14 cellular contexts compared by ENCODE assay signal in the genomic region with DNA sequence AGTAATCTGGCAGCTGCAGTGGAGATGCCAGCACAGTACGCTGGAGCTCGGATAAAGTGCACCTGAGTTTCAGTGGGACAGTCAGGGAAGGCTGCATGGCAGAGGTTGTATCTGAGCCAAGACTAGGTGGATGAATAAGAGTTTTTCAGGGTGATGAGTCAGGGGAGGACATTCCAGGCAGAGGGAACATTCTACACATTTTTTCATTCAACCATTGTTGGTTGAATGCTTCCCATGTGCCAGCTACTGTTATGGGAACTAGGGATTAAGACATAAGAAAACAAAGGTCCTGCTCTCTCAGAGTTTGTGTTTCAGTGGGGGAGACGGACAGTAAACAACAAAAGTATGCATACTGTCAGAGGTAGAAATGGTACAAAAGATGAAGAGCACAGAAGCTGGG. TPM values are rescaled to one million over a fixed set of nuclear protein-coding genes. Genes with fewer than 3 reads are reported as not detected.
DNase-seq lines count a peak whose midpoint lies in the region; ATAC-seq, FAIRE-seq and TF ChIP-seq lines count a peak whose summit lies in the region.
"Had no signal": no experiment of that assay in that cellular context is flagged by ENCODE, and none has a peak within 500 bp of the region (broad histone marks: within the 10 kb centered on the region; RNA-seq: fewer than 3 reads in every experiment).

No MANE protein-coding gene starts in this region.

- H3K27ac ChIP-seq in astrocyte (ENCODE audit: low read depth, low read length) (peak overlapping the region; percentile 99), hepatocyte (no peak overlapping the region)

- no peaks in the 10 kb centered on the region for H3K27me3 ChIP-seq in astrocyte (ENCODE audit: insufficient read depth, low read length)
- no peaks in the 10 kb centered on the region for H3K27me3 ChIP-seq in hepatocyte

- FAIRE-seq in astrocyte (lab: Jason Lieb, UNC): no peak
- FAIRE-seq: islet of Langerhans, small intestine had no signal

- H3K4me1 ChIP-seq in astrocyte (ENCODE audit: insufficient read depth, low read length): peaks cover 64% of the 10 kb centered on the region
- H3K4me1 ChIP-seq in hepatocyte (ENCODE audit: insufficient read depth): peaks cover 19% of the 10 kb centered on the region

- H4K20me1 ChIP-seq in astrocyte (ENCODE audit: insufficient read depth, low read length) (no peaks in the 10 kb centered on the region), hepatocyte (ENCODE audit: insufficient read depth, poor library complexity, severe bottlenecking) (peaks cover 18% of the 10 kb centered on the region)

- H3K9me2 ChIP-seq in hepatocyte (replicated peaks; ENCODE audit: insufficient read depth): no peaks in the 10 kb centered on the region

- H3K27ac Mint-ChIP-seq in astrocyte (ENCODE audit: unreplicated experiment) (peak overlapping the region; percentile 98), glutamatergic neuron (ENCODE audit: unreplicated experiment) (peak overlapping the region; percentile 3)
- H3K27ac Mint-ChIP-seq: activated CD8-positive, alpha-beta T cell treated with anti-CD3 and anti-CD28 coated beads, Interleukin-2, amount 10 ng/mL, durations not matched to agents 7 days and 5 days; stimulated activated memory B cell treated with anti-CD40 and anti-IgM and Interleukin-4, amounts not matched to agents 10 μg/mL and 1 μg/mL and 100 μg/mL, for 72 hours had no signal

- no peak overlapping the region for H3K4me3 ChIP-seq in astrocyte (ENCODE audit: insufficient read depth, low read depth, low read length)
- H3K4me3 ChIP-seq in hepatocyte: no peak overlapping the region

- H3K36me3 Mint-ChIP-seq in astrocyte (ENCODE audit: low read depth, unreplicated experiment) (peaks cover 11% of the 10 kb centered on the region), glutamatergic neuron (ENCODE audit: unreplicated experiment) (no peaks in the 10 kb centered on the region)

- no peaks in the 10 kb centered on the region for H3K27me3 Mint-ChIP-seq in astrocyte (ENCODE audit: low read depth, unreplicated experiment)
- H3K27me3 Mint-ChIP-seq in glutamatergic neuron (ENCODE audit: unreplicated experiment): no peaks in the 10 kb centered on the region
- H3K27me3 Mint-ChIP-seq: stimulated activated memory B cell treated with anti-CD40 and anti-IgM and Interleukin-4, amounts not matched to agents 10 μg/mL and 1 μg/mL and 100 μg/mL, for 72 hours had no signal

- H3K9ac ChIP-seq in astrocyte (ENCODE audit: low read length): peak overlapping the region; percentile 68

- DNase-seq in A172 (ENCODE audit: low spot score) (peak; percentile 94), HS-27A (ENCODE audit: low read depth) (peak; percentile 89), astrocyte (ENCODE audit: low read depth) (peak; percentile 82), glutamatergic neuron (no peak), hepatocyte (ENCODE audit: low spot score) (no peak)
- DNase-seq: activated CD8-positive, alpha-beta T cell treated with anti-CD3 and anti-CD28 coated beads, Interleukin-2, amount 10 ng/mL, durations not matched to agents 7 days and 5 days; central memory CD4-positive, alpha-beta T cell; NCI-H1436; small intestine had no signal

- 88% methylated on average over 3 of the region's 3 CpGs for WGBS in hepatocyte (ENCODE audit: low lambda C conversion rate, missing lambda C conversion rate)

- H3K79me2 ChIP-seq in astrocyte (ENCODE audit: insufficient read depth, low read length) (peaks cover 52% of the 10 kb centered on the region), hepatocyte (peaks cover 51% of the 10 kb centered on the region)

- no peaks in the 10 kb centered on the region for H3K9me3 Mint-ChIP-seq in astrocyte (ENCODE audit: unreplicated experiment)
- no peaks in the 10 kb centered on the region for H3K9me3 Mint-ChIP-seq in glutamatergic neuron (ENCODE audit: unreplicated experiment)
- H3K9me3 Mint-ChIP-seq: stimulated activated memory B cell treated with anti-CD40 and anti-IgM and Interleukin-4, amounts not matched to agents 10 μg/mL and 1 μg/mL and 100 μg/mL, for 72 hours had no signal

- TF ChIP-seq CTCF in astrocyte (IDR thresholded peaks at IDR 0.05; ENCODE audit: insufficient read depth, low read depth, low read length) (no peak), glutamatergic neuron (IDR thresholded peaks at IDR 0.05; ENCODE audit: partially characterized antibody, unreplicated experiment) (no peak), hepatocyte (IDR thresholded peaks at IDR 0.05; ENCODE audit: poor library complexity) (no peak)

- H2AFZ ChIP-seq in astrocyte (ENCODE audit: low read depth, low read length) (no peak overlapping the region), hepatocyte (no peak overlapping the region)

- H3K4me3 Mint-ChIP-seq in astrocyte (ENCODE audit: unreplicated experiment) (peak overlapping the region; percentile 14), glutamatergic neuron (ENCODE audit: unreplicated experiment) (no peak overlapping the region)
- H3K4me3 Mint-ChIP-seq: activated CD8-positive, alpha-beta T cell treated with anti-CD3 and anti-CD28 coated beads, Interleukin-2, amount 10 ng/mL, durations not matched to agents 7 days and 5 days; stimulated activated memory B cell treated with anti-CD40 and anti-IgM and Interleukin-4, amounts not matched to agents 10 μg/mL and 1 μg/mL and 100 μg/mL, for 72 hours had no signal

- H3K4me1 Mint-ChIP-seq in astrocyte (ENCODE audit: low read depth, unreplicated experiment) (peaks cover 42% of the 10 kb centered on the region), glutamatergic neuron (ENCODE audit: low read depth, unreplicated experiment) (peaks cover 3% of the 10 kb centered on the region)

- no peaks in the 10 kb centered on the region for H3K9me3 ChIP-seq in astrocyte (ENCODE audit: insufficient read depth, low read depth, low read length)
- H3K9me3 ChIP-seq in hepatocyte (ENCODE audit: low read depth): no peaks in the 10 kb centered on the region

- H3K36me3 ChIP-seq in astrocyte (ENCODE audit: insufficient read depth, low read length) (peaks cover 18% of the 10 kb centered on the region), hepatocyte (replicated peaks; ENCODE audit: insufficient read depth, low read depth) (no peaks in the 10 kb centered on the region)

- ATAC-seq in GM18498 (IDR thresholded peaks at IDR 0.05; ENCODE audit: unreplicated experiment) (no peak), HG02884 (IDR thresholded peaks at IDR 0.05; ENCODE audit: unreplicated experiment) (no peak), GM19023 (IDR thresholded peaks at IDR 0.05; ENCODE audit: unreplicated experiment) (no peak)
- ATAC-seq: activated CD8-positive, alpha-beta T cell treated with anti-CD3 and anti-CD28 coated beads, Interleukin-2, amount 10 ng/mL, durations not matched to agents 7 days and 5 days; stimulated activated memory B cell treated with anti-CD40 and anti-IgM and Interleukin-4, amounts not matched to agents 10 μg/mL and 1 μg/mL and 100 μg/mL, for 72 hours had no signal

- H3K4me2 ChIP-seq in astrocyte (ENCODE audit: low read length) (peak overlapping the region; percentile 72), hepatocyte (no peak overlapping the region)

RNA-seq across cellular contexts. Expression of a gene that starts 5.2 kb away (rescaled TPM):
- 3.0 and 3.1 TPM in 2 replicates for total RNA-seq in A172 (2014; rRNA removed; shearing (Covaris generic))
- total RNA-seq in astrocyte (6.8 and 8.9 TPM in 2 replicates), glutamatergic neuron (ENCODE audit: unreplicated experiment) (6.8 TPM), hepatocyte (6.1 and 6.4 TPM in 2 replicates)
- polyA plus RNA-seq in hepatocyte: 1.3 and 4.1 TPM in 2 replicates

RNA-seq across cellular contexts. Expression of a gene that starts 5.2 kb away (rescaled TPM):
- total RNA-seq in A172 (2014; rRNA removed; shearing (Covaris generic)): 62.6 and 64.1 TPM in 2 replicates
- total RNA-seq in astrocyte (99.4 and 102 TPM in 2 replicates), glutamatergic neuron (ENCODE audit: unreplicated experiment) (56.0 TPM), hepatocyte (91.6 and 97.0 TPM in 2 replicates)
- polyA plus RNA-seq in hepatocyte: 77.5 and 89.9 TPM in 2 replicates

Comparison
In these comparisons a context has a peak if more than half of its experiments do, and no peak if none do; other contexts are left out.
1. DNase-seq: peak in A172 (single experiment), HS-27A (single experiment) and astrocyte (single experiment); none in glutamatergic neuron (single experiment) and hepatocyte (single experiment).